ENCODE assay signal across 27 cellular contexts in the genomic region with DNA sequence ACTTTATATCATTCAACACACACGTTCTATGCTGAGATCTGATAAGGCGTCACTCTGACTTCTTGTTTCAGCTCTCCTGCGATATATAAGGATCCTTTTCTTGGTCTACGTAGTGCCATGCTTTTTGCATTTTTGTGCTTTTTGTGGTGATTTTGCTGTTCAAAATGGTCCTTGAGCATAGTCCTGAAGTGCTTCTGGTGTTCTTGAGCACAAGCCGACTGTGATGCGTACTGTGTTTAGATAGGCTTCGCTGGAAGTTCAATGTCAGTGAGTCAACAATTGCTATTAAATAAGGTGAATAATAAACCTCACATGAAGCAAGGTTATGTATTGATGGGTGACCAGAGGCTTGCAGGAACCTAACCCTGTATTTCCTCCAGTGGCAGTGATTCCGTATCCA. TPM values are rescaled to one million over a fixed set of nuclear protein-coding genes. Genes with fewer than 3 reads are reported as not detected.
DNase-seq lines count a peak whose midpoint lies in the region; ATAC-seq, FAIRE-seq and TF ChIP-seq lines count a peak whose summit lies in the region.
"Had no signal": no experiment of that assay in that cellular context is flagged by ENCODE, and none has a peak within 500 bp of the region (broad histone marks: within the 10 kb centered on the region; RNA-seq: fewer than 3 reads in every experiment).

No MANE protein-coding gene starts in this region.

- H2AFZ ChIP-seq in endothelial cell of umbilical vein (ENCODE audit: low read depth, low read length) (peak overlapping the region; percentile 9), neural progenitor cell (replicated peaks) (no peak overlapping the region)

- no peaks in the 10 kb centered on the region for H3K4me1 Mint-ChIP-seq in neural progenitor cell
- H3K4me1 Mint-ChIP-seq: activated B cell treated with CpG ODN at 0.5 μM for 24 hours, B cell had no signal

- intact Hi-C loops in endothelial cell of umbilical vein (cut with micrococcal nuclease), result loop anchor here (1.0 to 5.0 kb wide), 5 partner anchors 8 to 536 kb away; a partner anchor contains a TSS

- H3K36me3 Mint-ChIP-seq in neural progenitor cell, result peaks cover 17% of the 10 kb centered on the region

- H3K27ac ChIP-seq in endothelial cell of umbilical vein (ENCODE audit: insufficient read depth, low read depth, low read length), result peak overlapping the region; percentile 93
- no peak overlapping the region for H3K27ac ChIP-seq in neural progenitor cell
- H3K27ac ChIP-seq: A549, gastroesophageal sphincter, left lung, neutrophil, psoas muscle, sigmoid colon, vagina had no signal

- H3K4me3 ChIP-seq in endothelial cell of umbilical vein (replicated peaks in 1 of 3; ENCODE audit: insufficient read depth in 1 of 3, low read depth in 1 of 3, low read length in 3 of 3), result peak overlapping the region in 2 of 3 experiments; percentile 2 to 43
- H3K4me3 ChIP-seq in skeletal muscle satellite cell (ENCODE audit: low read length), result no peak overlapping the region
- H3K4me3 ChIP-seq in neural progenitor cell, result no peak overlapping the region
- H3K4me3 ChIP-seq: A549, gastroesophageal sphincter, HAP-1, left lung, MG63, psoas muscle, sigmoid colon, vagina had no signal

- H3K4me1 ChIP-seq in endothelial cell of umbilical vein (ENCODE audit: control insufficient read depth, extremely low read depth, insufficient read depth, low read length), result peaks cover 34% of the 10 kb centered on the region
- peaks cover 47% of the 10 kb centered on the region for H3K4me1 ChIP-seq in skeletal muscle satellite cell (ENCODE audit: control insufficient read depth, insufficient read depth, low read length)
- H3K4me1 ChIP-seq in neural progenitor cell, result no peaks in the 10 kb centered on the region
- H3K4me1 ChIP-seq: gastroesophageal sphincter, HAP-1, left lung, psoas muscle, vagina had no signal

- dilution Hi-C loops in endothelial cell of umbilical vein (cut with MboI; ENCODE audit: extremely low pct_ligation_motif_present, low sequenced_read_pairs), result no loop called here

- ATAC-seq in SK-N-SH treated with all-trans-retinoic acid at 6 μM for 48 hours (peak; percentile 46), esophagus mucosa (no peak), HG03025 (IDR thresholded peaks at IDR 0.05; ENCODE audit: low FRiP score, unreplicated experiment) (no peak)
- ATAC-seq: activated CD8-positive, alpha-beta memory T cell treated with anti-CD3 and anti-CD28 coated beads, Interleukin-2, amount 10 ng/mL, durations not matched to agents 7 days and 5 days; gastroesophageal sphincter; Right ventricle myocardium inferior had no signal

- no peak overlapping the region for H3K4me3 Mint-ChIP-seq in neural progenitor cell
- H3K4me3 Mint-ChIP-seq: activated B cell treated with CpG ODN at 0.5 μM for 24 hours; activated CD8-positive, alpha-beta memory T cell treated with anti-CD3 and anti-CD28 coated beads, Interleukin-2, amount 10 ng/mL, durations not matched to agents 7 days and 5 days; activated T-cell treated with anti-CD3 and anti-CD28 coated beads, Interleukin-2, amount 50 U/mL, for 72 hours; B cell; CD8-positive, alpha-beta T cell had no signal

- H3K9ac ChIP-seq in endothelial cell of umbilical vein (replicated peaks; ENCODE audit: extremely low read depth, insufficient read depth, low read length) (peak overlapping the region; percentile 85), skeletal muscle satellite cell (ENCODE audit: low read depth, low read length) (peak overlapping the region; percentile 44), neural progenitor cell (no peak overlapping the region)

- no peak for TF ChIP-seq POLR2A in endothelial cell of umbilical vein (IDR thresholded peaks at IDR 0.05; ENCODE audit: low read depth, low read length)

- no peaks in the 10 kb centered on the region for H3K9me3 Mint-ChIP-seq in neural progenitor cell
- H3K9me3 Mint-ChIP-seq: activated B cell treated with CpG ODN at 0.5 μM for 24 hours; activated T-cell treated with anti-CD3 and anti-CD28 coated beads, Interleukin-2, amount 50 U/mL, for 72 hours; CD8-positive, alpha-beta T cell had no signal

- H3K27me3 Mint-ChIP-seq in neural progenitor cell (ENCODE audit: insufficient read depth, low read depth), result no peaks in the 10 kb centered on the region
- H3K27me3 Mint-ChIP-seq: activated B cell treated with CpG ODN at 0.5 μM for 24 hours; activated CD8-positive, alpha-beta memory T cell treated with anti-CD3 and anti-CD28 coated beads, Interleukin-2, amount 10 ng/mL, durations not matched to agents 7 days and 5 days; B cell had no signal

- no peak overlapping the region for H3K27ac Mint-ChIP-seq in neural progenitor cell
- H3K27ac Mint-ChIP-seq: activated B cell treated with CpG ODN at 0.5 μM for 24 hours; activated CD8-positive, alpha-beta memory T cell treated with anti-CD3 and anti-CD28 coated beads, Interleukin-2, amount 10 ng/mL, durations not matched to agents 7 days and 5 days; activated T-cell treated with anti-CD3 and anti-CD28 coated beads, Interleukin-2, amount 50 U/mL, for 72 hours; B cell; CD8-positive, alpha-beta T cell had no signal

- TF ChIP-seq CTCF in endothelial cell of umbilical vein (IDR thresholded peaks at IDR 0.05; ENCODE audit: extremely low read depth in 1 of 2, insufficient read depth in 1 of 2, low read depth in 1 of 2, low read length in 2 of 2) (no peak), neural progenitor cell (IDR thresholded peaks at IDR 0.05) (no peak)

- H3K36me3 ChIP-seq in endothelial cell of umbilical vein (ENCODE audit: control insufficient read depth in 2 of 2, extremely low read depth in 1 of 2, insufficient read depth in 2 of 2, low read length in 2 of 2) (peaks cover 18 to 23% of the 10 kb centered on the region in 2 experiments), skeletal muscle satellite cell (ENCODE audit: insufficient read depth, low read length) (peaks cover 61% of the 10 kb centered on the region), neural progenitor cell (no peaks in the 10 kb centered on the region)
- H3K36me3 ChIP-seq: MG63 had no signal

- peak; percentile 15 for FAIRE-seq in endothelial cell of umbilical vein (lab: Jason Lieb, UNC)
- FAIRE-seq: A549, islet of Langerhans had no signal

- H3K27me3 ChIP-seq in endothelial cell of umbilical vein (ENCODE audit: control insufficient read depth in 2 of 2, insufficient read depth in 2 of 2, low read length in 2 of 2) (no peaks in the 10 kb centered on the region), skeletal muscle satellite cell (ENCODE audit: control insufficient read depth, insufficient read depth, low read length) (no peaks in the 10 kb centered on the region), neural progenitor cell (no peaks in the 10 kb centered on the region)
- H3K27me3 ChIP-seq: gastroesophageal sphincter, left lung, MG63, neutrophil, sigmoid colon, vagina had no signal

- CTCF ChIA-PET in endothelial cell of umbilical vein (lab: Charles Lee), result interaction anchor here (0.7 to 11.1 kb wide), 17 partner anchors 11 to 537 kb away, joined by 3 to 383 read pairs (median 6); a partner anchor contains a TSS

- BruUV-seq in endothelial cell of umbilical vein (replicated peaks; lab: Mats Ljungman, UMichigan), result TSS peak; percentile 84

- no peaks in the 10 kb centered on the region for H4K20me1 ChIP-seq in endothelial cell of umbilical vein (replicated peaks; ENCODE audit: control insufficient read depth, extremely low read depth, insufficient read depth, low read length)
- no peaks in the 10 kb centered on the region for H4K20me1 ChIP-seq in neural progenitor cell (ENCODE audit: low read depth)

- no peaks in the 10 kb centered on the region for H3F3A ChIP-seq in neural progenitor cell (ENCODE audit: low read depth)

- H3K4me2 ChIP-seq in endothelial cell of umbilical vein (ENCODE audit: insufficient read depth, low read length) (peak overlapping the region; percentile 84), skeletal muscle satellite cell (ENCODE audit: low read length) (peak overlapping the region; percentile 51), neural progenitor cell (no peak overlapping the region)
- H3K4me2 ChIP-seq: A549 had no signal

- H3K79me2 ChIP-seq in endothelial cell of umbilical vein (ENCODE audit: control insufficient read depth, insufficient read depth, low read length) (no peaks in the 10 kb centered on the region), neural progenitor cell (ENCODE audit: low read depth) (no peaks in the 10 kb centered on the region)

- peak; percentile 43 for DNase-seq in EL
- DNase-seq in endothelial cell of umbilical vein (ENCODE audit: low read depth, low spot score), result no peak
- no peak for DNase-seq in NCI-H524 treated with DMSO at 0.1 percent for 48 hours (lab: John Stamatoyannopoulos, UW)
- no peak for DNase-seq in neural progenitor cell (ENCODE audit: low spot score)
- DNase-seq: activated B cell treated with CpG ODN at 0.5 μM for 24 hours; activated CD8-positive, alpha-beta memory T cell treated with anti-CD3 and anti-CD28 coated beads, Interleukin-2, amount 10 ng/mL, durations not matched to agents 7 days and 5 days; DMS 273 treated with DMSO at 0.1 percent for 48 hours; KG1; left lung; sigmoid colon had no signal

- no peaks in the 10 kb centered on the region for H3K9me1 ChIP-seq in endothelial cell of umbilical vein (replicated peaks; ENCODE audit: control insufficient read depth, extremely low read depth, insufficient read depth, low read length)

- H3K9me3 ChIP-seq in endothelial cell of umbilical vein (replicated peaks; ENCODE audit: control insufficient read depth, insufficient read depth, low read length) (no peaks in the 10 kb centered on the region), skeletal muscle satellite cell (replicated peaks; ENCODE audit: low read length) (no peaks in the 10 kb centered on the region), neural progenitor cell (ENCODE audit: low read depth) (no peaks in the 10 kb centered on the region)
- H3K9me3 ChIP-seq: A549, gastroesophageal sphincter, HAP-1, left lung, MG63, neutrophil, psoas muscle, sigmoid colon, thoracic aorta, vagina had no signal

- POLR2A ChIA-PET in endothelial cell of umbilical vein (lab: Charles Lee), result interaction anchor here (0.9 to 2.0 kb wide), 4 partner anchors 47 to 594 kb away, joined by 3 to 8 read pairs (median 4); a partner anchor contains a TSS

TF ChIP-seq in SK-N-SH treated with all-trans-retinoic acid at 6 μM for 48 hours, 23 proteins besides CTCF, POLR2A, EP300 and RAD21 (continues in another document):
- TF ChIP-seq SNAI2 (CRISPR knock-in tag; IDR thresholded peaks at IDR 0.05), result no peak

RNA-seq across cellular contexts. Expression of a gene that starts 46.8 kb away (rescaled TPM):
- total RNA-seq in endothelial cell of umbilical vein (54.1 and 56.9 TPM in 2 replicates), esophagus mucosa (14.0 TPM), neural progenitor cell (ENCODE audit: low replicate concordance) (37.6 and 38.2 TPM in 2 replicates)
- 45.7 and 51.6 TPM in 2 replicates for polyA plus RNA-seq in endothelial cell of umbilical vein
- polyA plus RNA-seq in endothelial cell of umbilical vein (2011; cell fraction: cytosol; rRNA removed), result 54.8 and 58.8 TPM in 2 replicates
- polyA plus RNA-seq in endothelial cell of umbilical vein (2011; cell fraction: nucleus; rRNA removed), result 49.0 and 57.5 TPM in 2 replicates
- 59.5 and 79.4 TPM in 2 replicates for polyA plus RNA-seq in endothelial cell of umbilical vein (2012)
- 86.8 and 92.0 TPM in 2 replicates for polyA minus RNA-seq in endothelial cell of umbilical vein
- polyA minus RNA-seq in endothelial cell of umbilical vein (2011; cell fraction: cytosol; rRNA and poly(A)+ RNA removed), result 13.4 TPM
- polyA minus RNA-seq in endothelial cell of umbilical vein (2011; cell fraction: nucleus; rRNA and poly(A)+ RNA removed), result 31.6 and 44.5 TPM in 2 replicates
- 58.3 and 88.5 TPM in 2 replicates for total RNA-seq in skeletal muscle satellite cell (2012; rRNA removed)

Comparison
In these comparisons a context has a peak if more than half of its experiments do, and no peak if none do; other contexts are left out.
1. H3K4me3 ChIP-seq: peak in endothelial cell of umbilical vein (2 of 3); none in skeletal muscle satellite cell (single experiment) and neural progenitor cell (single experiment).